In genomic region chr1:171140466-171140865, GRCh38 we compare ENCODE assay signal across 16 cellular contexts. TPM values are rescaled to one million over a fixed set of nuclear protein-coding genes. Genes with fewer than 3 reads are reported as not detected.
DNase-seq lines count a peak whose midpoint lies in the region; ATAC-seq and TF ChIP-seq lines count a peak whose summit lies in the region.
"Had no signal": no experiment of that assay in that cellular context is flagged by ENCODE, and none has a peak within 500 bp of the region (broad histone marks: within the 10 kb centered on the region; RNA-seq: fewer than 3 reads in every experiment).

No MANE protein-coding gene starts in this region.

- H3K4me1 ChIP-seq in gastroesophageal sphincter (peaks cover 14 to 56% (median 26%) of the 10 kb centered on the region in 3 donors), uterus (peaks cover 4 to 8% of the 10 kb centered on the region in 2 donors)

- intact Hi-C loops in sciatic nerve (cut with DNase I) (no loop called here), uterus (cut with DNase I; ENCODE audit: low total_unique reads) (no loop called here)

- H3K27me3 ChIP-seq in gastroesophageal sphincter = no peaks in the 10 kb centered on the region
- no peaks in the 10 kb centered on the region for H3K27me3 ChIP-seq in uterus

- H3K36me3 ChIP-seq in gastroesophageal sphincter (no peaks in the 10 kb centered on the region), uterus (no peaks in the 10 kb centered on the region)

- H3K4me3 ChIP-seq in choroid plexus epithelial cell (ENCODE audit: low read depth, low read length) (no peak overlapping the region), gastroesophageal sphincter (no peak overlapping the region), uterus (no peak overlapping the region)

- WGBS in gastroesophageal sphincter (ENCODE audit: low coverage in 1 of 2), 2 donors = 46 to 89% methylated on average over 3 to 5 of the region's 5 CpGs

- TF ChIP-seq EP300 in gastroesophageal sphincter (IDR thresholded peaks at IDR 0.05) = no peak

- peak; percentile 7 for DNase-seq in choroid plexus epithelial cell (ENCODE audit: low read depth)
- peak; percentile 62 for DNase-seq in sciatic nerve (ENCODE audit: low spot score)
- DNase-seq in uterus = peak; percentile 49 to 54
- DNase-seq in activated T-cell treated with anti-CD3 and anti-CD28 coated beads, Interleukin-2, amount 50 U/mL, for 1 hour = no peak
- no peak for DNase-seq in NOMO-1 (lab: John Stamatoyannopoulos, UW; ENCODE audit: unreplicated experiment in 2 of 2)
- DNase-seq: activated CD4-positive, CD25-positive, alpha-beta regulatory T cell; activated CD8-positive, alpha-beta memory T cell treated with anti-CD3 and anti-CD28 coated beads, Interleukin-2, amount 10 ng/mL, durations not matched to agents 7 days and 5 days; activated gamma-delta T cell treated with Interleukin-2 at 50 U/mL for 16 hours; HCEC 1CT; SHP77; T-helper 17 cell had no signal

- no peak for TF ChIP-seq CTCF in choroid plexus epithelial cell (conservative IDR thresholded peaks at IDR 0.05; ENCODE audit: low read depth, low read length)
- no peak for TF ChIP-seq CTCF in gastroesophageal sphincter (IDR thresholded peaks at IDR 0.05)
- TF ChIP-seq CTCF in uterus (IDR thresholded peaks at IDR 0.05) = no peak

- ATAC-seq in gastroesophageal sphincter (no peak), sciatic nerve (peak; percentile 66), GM19328 (IDR thresholded peaks at IDR 0.05; ENCODE audit: unreplicated experiment) (no peak)
- ATAC-seq: activated CD8-positive, alpha-beta memory T cell treated with anti-CD3 and anti-CD28 coated beads, Interleukin-2, amount 10 ng/mL, durations not matched to agents 7 days and 5 days; esophagus mucosa; T-helper 17 cell had no signal

- H3K27ac ChIP-seq in gastroesophageal sphincter (peak overlapping the region; percentile 78 to 95 (median 82)), uterus (peak overlapping the region; percentile 76 to 84)

- H3K9me3 ChIP-seq in gastroesophageal sphincter (no peaks in the 10 kb centered on the region), uterus (no peaks in the 10 kb centered on the region)

- TF ChIP-seq POLR2A in gastroesophageal sphincter (IDR thresholded peaks at IDR 0.05) (no peak), uterus (IDR thresholded peaks at IDR 0.05) (no peak)

RNA-seq across cellular contexts. Expression of gene FMO2, which starts 44.6 kb away (rescaled TPM):
- total RNA-seq in gastroesophageal sphincter (10 to 100 TPM; 33.9 to 74.1 (median 35.9) TPM), sciatic nerve (58.3 TPM), uterus (10 to 100 TPM in 3 of 4 donors, 1 to 10 TPM in 1; 1.9 to 74.4 (median 29.4) TPM)
- total RNA-seq: activated CD8-positive, alpha-beta memory T cell treated with anti-CD3 and anti-CD28 coated beads, Interleukin-2, amount 10 ng/mL, durations not matched to agents 7 days and 5 days; astrocyte; dermis microvascular lymphatic vessel endothelial cell; T-helper 17 cell had no signal

RNA-seq across cellular contexts. Expression of gene FMO3, which starts 49.8 kb away (rescaled TPM):
- total RNA-seq in gastroesophageal sphincter = 1 to 10 TPM; 2.3 to 5.5 (median 4.3) TPM
- 3.0 TPM for total RNA-seq in sciatic nerve
- 10 to 100 TPM in 1 of 4 donors, 1 to 10 TPM in 1, under 1 TPM in 2; 0.14 to 30.9 (median 1.1) TPM for total RNA-seq in uterus
- total RNA-seq: activated CD8-positive, alpha-beta memory T cell treated with anti-CD3 and anti-CD28 coated beads, Interleukin-2, amount 10 ng/mL, durations not matched to agents 7 days and 5 days; astrocyte; T-helper 17 cell had no signal

Comparison
In these comparisons a context has a peak if more than half of its experiments do, and no peak if none do; other contexts are left out.
1. DNase-seq: peak in choroid plexus epithelial cell (single experiment), sciatic nerve (single experiment) and uterus (2 of 2); none in activated T-cell treated with anti-CD3 and anti-CD28 coated beads, Interleukin-2, amount 50 U/mL, for 1 hour (single experiment) and NOMO-1 (0 of 2).